18 cellular contexts compared by ENCODE assay signal in the genomic region with DNA sequence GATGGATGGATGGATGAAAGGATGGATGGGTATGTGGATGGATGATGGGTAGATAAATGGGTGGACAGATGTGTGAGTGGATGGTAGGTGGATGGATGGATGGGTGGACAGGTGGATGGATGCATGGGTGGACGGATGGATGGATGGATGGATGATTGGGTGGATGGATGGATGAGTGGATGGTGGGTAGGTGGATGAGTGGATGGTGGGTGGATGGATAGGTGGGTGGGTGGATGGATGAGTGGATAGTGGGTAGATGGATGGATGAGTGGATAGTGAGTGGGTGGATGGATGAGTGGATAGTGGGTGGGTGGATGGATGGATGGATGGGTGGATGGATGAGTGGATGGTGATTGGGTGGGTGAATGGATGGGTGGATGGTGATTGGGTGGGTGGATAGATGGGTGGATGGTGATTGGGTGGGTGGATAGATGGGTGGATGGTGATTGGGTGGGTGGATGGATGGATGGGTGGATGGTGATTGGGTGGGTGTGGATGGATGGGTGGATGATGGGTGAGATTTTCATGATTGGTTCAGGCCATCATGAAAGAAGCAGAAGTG. TPM values are rescaled to one million over a fixed set of nuclear protein-coding genes. Genes with fewer than 3 reads are reported as not detected.
DNase-seq lines count a peak whose midpoint lies in the region; ATAC-seq, FAIRE-seq and TF ChIP-seq lines count a peak whose summit lies in the region.
"Had no signal": no experiment of that assay in that cellular context is flagged by ENCODE, and none has a peak within 500 bp of the region (broad histone marks: within the 10 kb centered on the region; RNA-seq: fewer than 3 reads in every experiment).

No MANE protein-coding gene starts in this region.

- H3K79me2 ChIP-seq in Karpas-422 (ENCODE audit: low read length) (no peaks in the 10 kb centered on the region), H1 (ENCODE audit: control insufficient read depth in 1 of 2, insufficient read depth in 2 of 2, low read length in 2 of 2) (no peaks in the 10 kb centered on the region)

- H2BK15ac ChIP-seq in H1 (ENCODE audit: low read length): no peak overlapping the region

- peaks cover 4% of the 10 kb centered on the region for H3K4me1 Mint-ChIP-seq in activated naive CD4-positive, alpha-beta T cell treated with anti-CD3 and anti-CD28 coated beads, Interleukin-2, amount 10 ng/mL, durations not matched to agents 7 days and 5 days
- no peaks in the 10 kb centered on the region for H3K4me1 Mint-ChIP-seq in activated naive CD4-positive, alpha-beta T cell treated with anti-CD3 and anti-CD28 coated beads for 36 hours (ENCODE audit: low read depth)
- no peaks in the 10 kb centered on the region for H3K4me1 Mint-ChIP-seq in type B pancreatic cell (ENCODE audit: unreplicated experiment)
- H3K4me1 Mint-ChIP-seq: CD14-positive monocyte had no signal

- H3K9me3 ChIP-seq in Karpas-422 (ENCODE audit: low read length) (peaks cover 8% of the 10 kb centered on the region; the same call in 1 of the 2 replicates), H1 (ENCODE audit: insufficient read depth in 2 of 2, low read depth in 1 of 2, low read length in 1 of 2) (peaks cover 9 to 10% of the 10 kb centered on the region in 2 experiments)

- H3K4me3 Mint-ChIP-seq in activated naive CD4-positive, alpha-beta T cell treated with anti-CD3 and anti-CD28 coated beads, Interleukin-2, amount 10 ng/mL, durations not matched to agents 7 days and 5 days: no peak overlapping the region
- H3K4me3 Mint-ChIP-seq in activated naive CD4-positive, alpha-beta T cell treated with anti-CD3 and anti-CD28 coated beads for 36 hours: no peak overlapping the region
- H3K4me3 Mint-ChIP-seq in type B pancreatic cell: no peak overlapping the region
- H3K4me3 Mint-ChIP-seq: CD14-positive monocyte; CD4-positive, alpha-beta memory T cell had no signal

- TF ChIP-seq RAD21 in H1 (IDR thresholded peaks at IDR 0.05 in 1 of 2, conservative IDR thresholded peaks at IDR 0.05 in 1 of 2; ENCODE audit: low read depth in 2 of 2, low read length in 2 of 2): no peak

- no peak overlapping the region for H3K14ac ChIP-seq in H1 (ENCODE audit: insufficient read length)

- no peak overlapping the region for H3K18ac ChIP-seq in H1 (ENCODE audit: extremely low read depth, low read length)

- H2BK12ac ChIP-seq in H1 (ENCODE audit: low read depth, low read length): no peak overlapping the region

- POLR2A ChIA-PET in H1 (lab: Charles Lee; ENCODE audit: partially characterized antibody): interaction anchor here (2.3 kb wide), 1 partner anchor 13 kb away, joined by 14 read pairs; the partner anchor contains the start of gene MRPL54

- no peaks in the 10 kb centered on the region for H3K27me3 Mint-ChIP-seq in activated naive CD4-positive, alpha-beta T cell treated with anti-CD3 and anti-CD28 coated beads, Interleukin-2, amount 10 ng/mL, durations not matched to agents 7 days and 5 days
- no peaks in the 10 kb centered on the region for H3K27me3 Mint-ChIP-seq in activated naive CD4-positive, alpha-beta T cell treated with anti-CD3 and anti-CD28 coated beads for 36 hours (ENCODE audit: low read depth)
- peaks cover 3% of the 10 kb centered on the region for H3K27me3 Mint-ChIP-seq in type B pancreatic cell
- H3K27me3 Mint-ChIP-seq: CD4-positive, alpha-beta memory T cell had no signal

- no peak for DNase-seq in activated naive CD4-positive, alpha-beta T cell treated with anti-CD3 and anti-CD28 coated beads, Interleukin-2, amount 10 ng/mL, durations not matched to agents 7 days and 5 days
- DNase-seq in activated naive CD4-positive, alpha-beta T cell treated with anti-CD3 and anti-CD28 coated beads for 36 hours: no peak
- DNase-seq in Karpas-422: peak; percentile 52
- no peak for DNase-seq in H1 (ENCODE audit: low read depth in 1 of 2, low spot score in 2 of 2)
- no peak for DNase-seq in type B pancreatic cell (ENCODE audit: extremely low spot score, unreplicated experiment)
- no peak for DNase-seq in D721Med (ENCODE audit: insufficient read length, low spot score)
- DNase-seq: 8988T, DMS79 treated with DMSO at 0.1 percent for 48 hours, GF-D8, GM23248, HCEC 1CT had no signal

- H3K4me2 ChIP-seq in Karpas-422 (ENCODE audit: low read depth, low read length, poor library complexity, severe bottlenecking) (no peak overlapping the region), H1 (ENCODE audit: insufficient read depth in 1 of 2, low read depth in 2 of 2, low read length in 2 of 2) (no peak overlapping the region)
- H3K4me2 ChIP-seq: BLaER1 had no signal

- H2AFZ ChIP-seq in Karpas-422 (ENCODE audit: low read length) (no peak overlapping the region), H1 (ENCODE audit: low read length) (no peak overlapping the region)
- H2AFZ ChIP-seq: GM23248 had no signal

- 0 out of 2 replicates have a peak overlapping the region, but pooled peaks have one; percentile 39 for H2AK5ac ChIP-seq in H1 (ENCODE audit: low read depth, low read length)

- no peak overlapping the region for H2BK120ac ChIP-seq in H1 (replicated peaks; ENCODE audit: low read depth, low read length)

- WGBS in H1 (ENCODE audit: extremely low coverage in 1 of 2, insufficient coverage in 1 of 2, insufficient read length in 1 of 2, insufficient replicate concordance in 2 of 2, low coverage in 1 of 2, low lambda C conversion rate in 2 of 2, missing lambda C conversion rate in 1 of 2), 2 experiments: 57% methylated on average over 1 of the region's 1 CpG; no CpG with 5 or more reads in 1 of the 2 experiments

- intact Hi-C loops in activated naive CD4-positive, alpha-beta T cell treated with anti-CD3 and anti-CD28 coated beads for 36 hours (cut with micrococcal nuclease): no loop called here

- CTCF ChIA-PET in activated naive CD4-positive, alpha-beta T cell treated with anti-CD3 and anti-CD28 coated beads, Interleukin-2, amount 10 ng/mL, durations not matched to agents 7 days and 5 days (lab: Charles Lee): no interaction called here
- CTCF ChIA-PET in activated naive CD4-positive, alpha-beta T cell treated with anti-CD3 and anti-CD28 coated beads for 36 hours (lab: Charles Lee): no interaction called here
- CTCF ChIA-PET in H1 (lab: Charles Lee; ENCODE audit: partially characterized antibody): interaction anchor here (1.6 to 1.7 kb wide), 2 partner anchors 20 to 45 kb away, joined by 5 to 7 read pairs; no protein-coding TSS in a partner anchor

- H4K8ac ChIP-seq in H1 (ENCODE audit: extremely low read depth, insufficient read depth, low read length): no peak overlapping the region

- H3K27ac ChIP-seq in Karpas-422 (ENCODE audit: low read length): no peak overlapping the region
- no peak overlapping the region for H3K27ac ChIP-seq in H1 (ENCODE audit: low read depth, low read length)
- H3K27ac ChIP-seq: BLaER1, GM23248 had no signal

- no peak for FAIRE-seq in H1 (lab: Jason Lieb, UNC)
- no peak for FAIRE-seq in D721Med (lab: Jason Lieb, UNC)
- FAIRE-seq: H54 had no signal

- no peaks in the 10 kb centered on the region for H3K9me2 ChIP-seq in Karpas-422 (replicated peaks; ENCODE audit: insufficient read depth, low read length)

- H3K9ac ChIP-seq in Karpas-422 (ENCODE audit: low read length) (no peak overlapping the region), H1 (replicated peaks in 1 of 4; ENCODE audit: extremely low read depth in 1 of 4, low read depth in 3 of 4, low read length in 3 of 4) (no peak overlapping the region)
- H3K9ac ChIP-seq: BLaER1, GM23248 had no signal

- no peak for ATAC-seq in GM21447 (IDR thresholded peaks at IDR 0.05; ENCODE audit: unreplicated experiment)

- no peak for TF ChIP-seq EP300 in H1 (IDR thresholded peaks at IDR 0.05; ENCODE audit: borderline replicate concordance in 1 of 2, low read depth in 2 of 2, low read length in 2 of 2)

- H3K23ac ChIP-seq in H1 (ENCODE audit: insufficient read length): no peak overlapping the region

- H2BK5ac ChIP-seq in H1 (ENCODE audit: low read depth, low read length): no peak overlapping the region

- H2BK20ac ChIP-seq in H1 (ENCODE audit: low read length): no peak overlapping the region

- H4K5ac ChIP-seq in H1 (ENCODE audit: insufficient read length, low read depth, low read length): no peak overlapping the region

- TF ChIP-seq CTCF in H1 (IDR thresholded peaks at IDR 0.05; ENCODE audit: control extremely low read depth in 1 of 3, insufficient read depth in 1 of 3, low read depth in 1 of 3, low read length in 3 of 3): no peak
- TF ChIP-seq CTCF in type B pancreatic cell (conservative IDR thresholded peaks at IDR 0.05): no peak
- no peak for TF ChIP-seq CTCF in D721Med (IDR thresholded peaks at IDR 0.05; ENCODE audit: insufficient read depth, missing control alignments)

- no peaks in the 10 kb centered on the region for H3K79me1 ChIP-seq in H1 (ENCODE audit: low read depth, low read length)

- H3K27me3 ChIP-seq in Karpas-422 (ENCODE audit: low read length) (no peaks in the 10 kb centered on the region), H1 (replicated peaks in 1 of 4; ENCODE audit: control insufficient read depth in 3 of 4, extremely low read depth in 1 of 4, insufficient read depth in 3 of 4, low read length in 3 of 4) (no peaks in the 10 kb centered on the region)
- H3K27me3 ChIP-seq: BLaER1 had no signal

- H4K91ac ChIP-seq in H1 (replicated peaks; ENCODE audit: insufficient read length, low read length): no peak overlapping the region

- TF ChIP-seq POLR2A in H1 (IDR thresholded peaks at IDR 0.05; ENCODE audit: control extremely low read depth in 1 of 2, low read depth in 2 of 2, low read length in 2 of 2): no peak

- H4K20me1 ChIP-seq in Karpas-422 (ENCODE audit: insufficient read depth, low read depth, low read length): no peaks in the 10 kb centered on the region
- peaks cover 0 to 3% of the 10 kb centered on the region in 2 experiments for H4K20me1 ChIP-seq in H1 (replicated peaks in 1 of 2; ENCODE audit: control insufficient read depth in 1 of 2, insufficient read depth in 2 of 2, low read length in 2 of 2)
- H4K20me1 ChIP-seq: BLaER1 had no signal

- H3K4me1 ChIP-seq in Karpas-422 (ENCODE audit: low read length) (no peaks in the 10 kb centered on the region), H1 (replicated peaks in 1 of 4; ENCODE audit: control insufficient read depth in 3 of 4, insufficient read depth in 4 of 4, low read length in 3 of 4) (peaks cover 0 to 5% (median 0%) of the 10 kb centered on the region in 4 experiments; a peak in 1 of 7 replicates)
- H3K4me1 ChIP-seq: BLaER1 had no signal

- H3K36me3 Mint-ChIP-seq in activated naive CD4-positive, alpha-beta T cell treated with anti-CD3 and anti-CD28 coated beads, Interleukin-2, amount 10 ng/mL, durations not matched to agents 7 days and 5 days: peaks cover 8% of the 10 kb centered on the region
- H3K36me3 Mint-ChIP-seq in activated naive CD4-positive, alpha-beta T cell treated with anti-CD3 and anti-CD28 coated beads for 36 hours (ENCODE audit: low read depth): peaks cover 8% of the 10 kb centered on the region
- H3K36me3 Mint-ChIP-seq in type B pancreatic cell: no peaks in the 10 kb centered on the region
- H3K36me3 Mint-ChIP-seq: CD14-positive monocyte had no signal

- peaks cover 8% of the 10 kb centered on the region for H3K9me3 Mint-ChIP-seq in activated naive CD4-positive, alpha-beta T cell treated with anti-CD3 and anti-CD28 coated beads, Interleukin-2, amount 10 ng/mL, durations not matched to agents 7 days and 5 days
- H3K9me3 Mint-ChIP-seq in activated naive CD4-positive, alpha-beta T cell treated with anti-CD3 and anti-CD28 coated beads for 36 hours: peaks cover 4% of the 10 kb centered on the region
- peaks cover 2% of the 10 kb centered on the region for H3K9me3 Mint-ChIP-seq in type B pancreatic cell

- H3K23me2 ChIP-seq in H1 (ENCODE audit: low read depth, low read length): peaks cover 6% of the 10 kb centered on the region; the same call in 1 of the 2 replicates

- peak overlapping the region; percentile 19 for H3K27ac Mint-ChIP-seq in activated naive CD4-positive, alpha-beta T cell treated with anti-CD3 and anti-CD28 coated beads, Interleukin-2, amount 10 ng/mL, durations not matched to agents 7 days and 5 days
- H3K27ac Mint-ChIP-seq in activated naive CD4-positive, alpha-beta T cell treated with anti-CD3 and anti-CD28 coated beads for 36 hours: no peak overlapping the region
- H3K27ac Mint-ChIP-seq in type B pancreatic cell: no peak overlapping the region
- H3K27ac Mint-ChIP-seq: CD14-positive monocyte; CD4-positive, alpha-beta memory T cell had no signal

- H3K4me3 ChIP-seq in Karpas-422 (ENCODE audit: low read length) (no peak overlapping the region), H1 (ENCODE audit: extremely low read depth in 1 of 4, insufficient read depth in 2 of 4, low read depth in 3 of 4, low read length in 4 of 4) (no peak overlapping the region)
- H3K4me3 ChIP-seq: BLaER1, GM23248 had no signal

- no peak overlapping the region for H3K4ac ChIP-seq in H1 (replicated peaks; ENCODE audit: insufficient read length, low read depth, low read length)

- peak overlapping the region; percentile 59 for H3K56ac ChIP-seq in H1 (replicated peaks; ENCODE audit: insufficient read length, low read depth, low read length)

- H3K36me3 ChIP-seq in Karpas-422 (ENCODE audit: insufficient read depth, low read length) (no peaks in the 10 kb centered on the region), H1 (ENCODE audit: control insufficient read depth in 2 of 4, insufficient read depth in 4 of 4, low read length in 3 of 4) (peaks cover 0 to 5% (median 0%) of the 10 kb centered on the region in 4 experiments; a peak in 1 of 8 replicates)
- H3K36me3 ChIP-seq: BLaER1 had no signal

RNA-seq across cellular contexts. Expression of gene RAX2, which starts 4.5 kb away (rescaled TPM):
- not detected for total RNA-seq in activated naive CD4-positive, alpha-beta T cell treated with anti-CD3 and anti-CD28 coated beads for 36 hours
- not detected in 2 replicates for total RNA-seq in Karpas-422 (2014; rRNA removed; shearing (Covaris generic); ENCODE audit: low replicate concordance)
- not detected in 2 replicates for total RNA-seq in H1 (2021; fragmentation: NEBNext Ultra II Directional; extraction: Animal tissue kit (Norgen Biotek cat#: 25700))
- polyA plus RNA-seq in H1 (2011; rRNA removed): 0.08 and 0.19 TPM in 2 replicates
- polyA plus RNA-seq in H1 (2011; cell fraction: cytosol; rRNA removed): 0.09 TPM
- 0.33 TPM for polyA plus RNA-seq in H1 (2011; cell fraction: nucleus; rRNA removed)
- 0.11 TPM in 1 of 4 replicates, not detected in the others for polyA plus RNA-seq in H1 (2012, experiment 1 of 2)
- polyA plus RNA-seq in H1 (2012, experiment 2 of 2): not detected
- 0.04 TPM for polyA plus RNA-seq in H1 (2013, experiment 1 of 2)
- 0.06 TPM for polyA plus RNA-seq in H1 (2013, experiment 2 of 2)
- polyA minus RNA-seq in H1 (2011; rRNA and poly(A)+ RNA removed): not detected in 2 replicates
- polyA minus RNA-seq in H1 (2011; cell fraction: cytosol; rRNA and poly(A)+ RNA removed): not detected
- 0.40 TPM for polyA minus RNA-seq in H1 (2011; cell fraction: nucleus; rRNA and poly(A)+ RNA removed)
- total RNA-seq in type B pancreatic cell (ENCODE audit: low replicate concordance): not detected in 2 replicates
- total RNA-seq: A673; CD4-positive, alpha-beta memory T cell; GM23248 had no signal
- polyA plus RNA-seq: AG04450; CD14-positive monocyte; CD4-positive, alpha-beta memory T cell; GM23248 had no signal

RNA-seq across cellular contexts. Expression of gene MATK, which starts 9.6 kb away (rescaled TPM):
- total RNA-seq in activated naive CD4-positive, alpha-beta T cell treated with anti-CD3 and anti-CD28 coated beads for 36 hours: 10 to 100 TPM; 12.7 to 13.7 TPM
- total RNA-seq in Karpas-422 (2014; rRNA removed; shearing (Covaris generic); ENCODE audit: low replicate concordance): not detected in 2 replicates
- 21.4 and 21.5 TPM in 2 replicates for total RNA-seq in H1 (2021; fragmentation: NEBNext Ultra II Directional; extraction: Animal tissue kit (Norgen Biotek cat#: 25700))
- polyA plus RNA-seq in H1 (2011; rRNA removed): 20.5 and 37.8 TPM in 2 replicates
- 25.4 TPM for polyA plus RNA-seq in H1 (2011; cell fraction: cytosol; rRNA removed)
- 41.2 TPM for polyA plus RNA-seq in H1 (2011; cell fraction: nucleus; rRNA removed)
- polyA plus RNA-seq in H1 (2012, experiment 1 of 2): 10.5 to 20.3 TPM (median 18.1 TPM) in 4 replicates
- 15.0 TPM for polyA plus RNA-seq in H1 (2012, experiment 2 of 2)
- 15.8 TPM for polyA plus RNA-seq in H1 (2013, experiment 1 of 2)
- 15.4 TPM for polyA plus RNA-seq in H1 (2013, experiment 2 of 2)
- 8.1 and 9.1 TPM in 2 replicates for polyA minus RNA-seq in H1 (2011; rRNA and poly(A)+ RNA removed)
- polyA minus RNA-seq in H1 (2011; cell fraction: cytosol; rRNA and poly(A)+ RNA removed): 15.0 TPM
- 11.9 TPM for polyA minus RNA-seq in H1 (2011; cell fraction: nucleus; rRNA and poly(A)+ RNA removed)
- total RNA-seq in type B pancreatic cell (ENCODE audit: low replicate concordance): 1.6 and 1.7 TPM in 2 replicates
- total RNA-seq: GM23248 had no signal
- polyA plus RNA-seq: AG04450, GM23248 had no signal

RNA-seq across cellular contexts. Expression of gene MRPL54, which starts 14.1 kb away (rescaled TPM):
- total RNA-seq in activated naive CD4-positive, alpha-beta T cell treated with anti-CD3 and anti-CD28 coated beads for 36 hours: 10 to 100 TPM; 71.4 to 77.0 TPM
- total RNA-seq in Karpas-422 (2014; rRNA removed; shearing (Covaris generic); ENCODE audit: low replicate concordance): 44.2 and 76.7 TPM in 2 replicates
- total RNA-seq in H1 (2021; fragmentation: NEBNext Ultra II Directional; extraction: Animal tissue kit (Norgen Biotek cat#: 25700)): 72.8 and 80.3 TPM in 2 replicates
- polyA plus RNA-seq in H1 (2011; rRNA removed): 63.8 and 83.6 TPM in 2 replicates
- 71.0 TPM for polyA plus RNA-seq in H1 (2011; cell fraction: cytosol; rRNA removed)
- 47.1 TPM for polyA plus RNA-seq in H1 (2011; cell fraction: nucleus; rRNA removed)
- 42.7 to 64.5 TPM (median 57.7 TPM) in 4 replicates for polyA plus RNA-seq in H1 (2012, experiment 1 of 2)
- 118 TPM for polyA plus RNA-seq in H1 (2012, experiment 2 of 2)
- polyA plus RNA-seq in H1 (2013, experiment 1 of 2): 48.2 TPM
- polyA plus RNA-seq in H1 (2013, experiment 2 of 2): 51.1 TPM
- 6.2 and 7.2 TPM in 2 replicates for polyA minus RNA-seq in H1 (2011; rRNA and poly(A)+ RNA removed)
- 19.3 TPM for polyA minus RNA-seq in H1 (2011; cell fraction: cytosol; rRNA and poly(A)+ RNA removed)
- polyA minus RNA-seq in H1 (2011; cell fraction: nucleus; rRNA and poly(A)+ RNA removed): 11.1 TPM
- total RNA-seq in type B pancreatic cell (ENCODE audit: low replicate concordance): 35.9 and 44.0 TPM in 2 replicates

RNA-seq across cellular contexts. Expression of gene APBA3, which starts 15.1 kb away (rescaled TPM):
- total RNA-seq in activated naive CD4-positive, alpha-beta T cell treated with anti-CD3 and anti-CD28 coated beads for 36 hours: 10 to 100 TPM; 28.6 to 30.0 TPM
- total RNA-seq in Karpas-422 (2014; rRNA removed; shearing (Covaris generic); ENCODE audit: low replicate concordance): 14.7 and 55.0 TPM in 2 replicates
- total RNA-seq in H1 (2021; fragmentation: NEBNext Ultra II Directional; extraction: Animal tissue kit (Norgen Biotek cat#: 25700)): 21.4 and 23.4 TPM in 2 replicates
- polyA plus RNA-seq in H1 (2011; rRNA removed): 36.9 and 48.4 TPM in 2 replicates
- polyA plus RNA-seq in H1 (2011; cell fraction: cytosol; rRNA removed): 33.3 TPM
- polyA plus RNA-seq in H1 (2011; cell fraction: nucleus; rRNA removed): 74.8 TPM
- polyA plus RNA-seq in H1 (2012, experiment 1 of 2): 17.8 to 23.6 TPM (median 21.2 TPM) in 4 replicates
- polyA plus RNA-seq in H1 (2012, experiment 2 of 2): 27.9 TPM
- polyA plus RNA-seq in H1 (2013, experiment 1 of 2): 20.4 TPM
- polyA plus RNA-seq in H1 (2013, experiment 2 of 2): 17.7 TPM
- 12.6 and 14.5 TPM in 2 replicates for polyA minus RNA-seq in H1 (2011; rRNA and poly(A)+ RNA removed)
- 25.8 TPM for polyA minus RNA-seq in H1 (2011; cell fraction: cytosol; rRNA and poly(A)+ RNA removed)
- 32.4 TPM for polyA minus RNA-seq in H1 (2011; cell fraction: nucleus; rRNA and poly(A)+ RNA removed)
- total RNA-seq in type B pancreatic cell (ENCODE audit: low replicate concordance): 25.1 and 28.5 TPM in 2 replicates
